ENCODE assay signal across 8 cellular contexts in genomic region chr18:44826418-44827259, GRCh38.
DNase-seq lines count a peak whose midpoint lies in the region; ATAC-seq, FAIRE-seq and TF ChIP-seq lines count a peak whose summit lies in the region.

No MANE protein-coding gene starts in this region.

- intact Hi-C loops in Calu3 (cut with micrococcal nuclease; ENCODE audit: unreplicated experiment), result no loop called here
- intact Hi-C loops in dorsolateral prefrontal cortex (cut with DNase I), result loop anchor here in 1 of 2 donors (10.0 kb wide), 1 partner anchor 142 kb away; the partner anchor contains the start of gene SETBP1

- H3K56ac ChIP-seq in mesendoderm (ENCODE audit: low read length), result no peak overlapping the region

- TF ChIP-seq POLR2A in H54 (IDR thresholded peaks at IDR 0.05; ENCODE audit: low read depth, low read length), result no peak

- no peak for ATAC-seq in HG03571 (IDR thresholded peaks at IDR 0.05; ENCODE audit: unreplicated experiment)

- H3K27ac ChIP-seq in dorsolateral prefrontal cortex (peak overlapping the region in 44 of 59 donors; percentile 20 to 81 (median 60)), mesendoderm (ENCODE audit: low read depth, low read length) (no peak overlapping the region), urinary bladder (ENCODE audit: low read depth) (peak overlapping the region; percentile 53)

- peak overlapping the region; percentile 71 for H3K4ac ChIP-seq in mesendoderm (ENCODE audit: low read depth, low read length)

- H3K18ac ChIP-seq in mesendoderm (ENCODE audit: low read length), result peak overlapping the region; percentile 4

- no peak overlapping the region for H4K8ac ChIP-seq in mesendoderm (ENCODE audit: low read depth, low read length)

- no peak for TF ChIP-seq CTCF in Calu3 (IDR thresholded peaks at IDR 0.05; ENCODE audit: unreplicated experiment)
- TF ChIP-seq CTCF in dorsolateral prefrontal cortex (IDR thresholded peaks at IDR 0.05 in 54 of 56, conservative IDR thresholded peaks at IDR 0.05 in 2 of 56; ENCODE audit: low read depth in 1 of 56, partially characterized antibody in 56 of 56), result peak in 2 of 56 donors; percentile 7 to 10

- no peak overlapping the region for H2BK15ac ChIP-seq in mesendoderm (replicated peaks; ENCODE audit: low read depth)

- FAIRE-seq in H54 (lab: Jason Lieb, UNC), result no peak

- no peak overlapping the region for H4K5ac ChIP-seq in mesendoderm (ENCODE audit: low read length)

- no peak overlapping the region for H3K23ac ChIP-seq in mesendoderm (ENCODE audit: low read length)

- no peak overlapping the region for H3K4me3 ChIP-seq in dorsolateral prefrontal cortex
- H3K4me3 ChIP-seq in mesendoderm (ENCODE audit: low read length), result no peak overlapping the region
- no peak overlapping the region for H3K4me3 ChIP-seq in urinary bladder (ENCODE audit: low read depth, low read length)

- peaks cover 2% of the 10 kb centered on the region for H3K4me1 ChIP-seq in mesendoderm (ENCODE audit: control insufficient read depth, low read depth, low read length)
- H3K4me1 ChIP-seq in urinary bladder (ENCODE audit: insufficient read depth), result no peaks in the 10 kb centered on the region

- H3K36me3 ChIP-seq in mesendoderm (ENCODE audit: control insufficient read depth, insufficient read depth, low read length) (no peaks in the 10 kb centered on the region), urinary bladder (ENCODE audit: insufficient read depth) (no peaks in the 10 kb centered on the region)

- no peak overlapping the region for H2BK5ac ChIP-seq in mesendoderm (ENCODE audit: low read length)

- DNase-seq in Calu3, result peak; percentile 41
- DNase-seq in NCI-H2227 (lab: John Stamatoyannopoulos, UW; ENCODE audit: unreplicated experiment), result peak; percentile 87
- DNase-seq in dorsolateral prefrontal cortex, result peak in 6 of 10 donors; percentile 40 to 70 (median 52)
- DNase-seq in mesendoderm, result peak; percentile 62
- no peak for DNase-seq in ecto neural progenitor cell (ENCODE audit: low spot score)
- no peak for DNase-seq in H54 (ENCODE audit: insufficient read length, low spot score)

- H2BK120ac ChIP-seq in mesendoderm (ENCODE audit: low read depth, low read length), result no peak overlapping the region

- H3K4me1 Mint-ChIP-seq in Calu3 (ENCODE audit: low read depth, unreplicated experiment), result peaks cover 31% of the 10 kb centered on the region

- H3K4me3 Mint-ChIP-seq in Calu3 (ENCODE audit: low read depth, unreplicated experiment), result no peak overlapping the region

- H3K9me3 Mint-ChIP-seq in Calu3 (ENCODE audit: low read depth, unreplicated experiment), result no peaks in the 10 kb centered on the region

- no peaks in the 10 kb centered on the region for H3K79me2 ChIP-seq in mesendoderm (ENCODE audit: control insufficient read depth, insufficient read depth, low read length)

- H3K4me2 ChIP-seq in mesendoderm (ENCODE audit: low read length), result no peak overlapping the region

- no peaks in the 10 kb centered on the region for H3K36me3 Mint-ChIP-seq in Calu3 (ENCODE audit: insufficient read depth, unreplicated experiment)

- no peaks in the 10 kb centered on the region for H3K27me3 Mint-ChIP-seq in Calu3 (ENCODE audit: unreplicated experiment)

- H3K79me1 ChIP-seq in mesendoderm (ENCODE audit: low read length), result no peaks in the 10 kb centered on the region

- H2AK5ac ChIP-seq in mesendoderm (ENCODE audit: low read length), result no peak overlapping the region

- BruUV-seq in Calu3 (replicated peaks; lab: Mats Ljungman, UMichigan), result no TSS peak

- CTCF ChIA-PET in Calu3 (lab: Charles Lee), result interaction anchor here (1.0 kb wide), 1 partner anchor 15 kb away, joined by 3 read pairs; no protein-coding TSS in a partner anchor

- no peak overlapping the region for H3K9ac ChIP-seq in mesendoderm (ENCODE audit: low read length)

- no CpG with 5 or more reads among the region's 5 CpGs for WGBS in mesendoderm (ENCODE audit: extremely low coverage, insufficient coverage, low lambda C conversion rate)
- WGBS in urinary bladder, result 22% methylated on average over 5 of the region's 5 CpGs

- H3K27me3 ChIP-seq in dorsolateral prefrontal cortex (no peaks in the 10 kb centered on the region), mesendoderm (ENCODE audit: insufficient read depth, low read length, poor library complexity) (no peaks in the 10 kb centered on the region)

- H3K27ac Mint-ChIP-seq in Calu3 (ENCODE audit: unreplicated experiment), result peak overlapping the region; percentile 70

Comparison
In these comparisons a context has a peak if more than half of its experiments do, and no peak if none do; other contexts are left out.
1. DNase-seq: peak in Calu3 (single experiment), NCI-H2227 (single experiment), dorsolateral prefrontal cortex (6 of 10) and mesendoderm (single experiment); none in ecto neural progenitor cell (single experiment) and H54 (single experiment).